13 cellular contexts compared by ENCODE assay signal in the genomic region with DNA sequence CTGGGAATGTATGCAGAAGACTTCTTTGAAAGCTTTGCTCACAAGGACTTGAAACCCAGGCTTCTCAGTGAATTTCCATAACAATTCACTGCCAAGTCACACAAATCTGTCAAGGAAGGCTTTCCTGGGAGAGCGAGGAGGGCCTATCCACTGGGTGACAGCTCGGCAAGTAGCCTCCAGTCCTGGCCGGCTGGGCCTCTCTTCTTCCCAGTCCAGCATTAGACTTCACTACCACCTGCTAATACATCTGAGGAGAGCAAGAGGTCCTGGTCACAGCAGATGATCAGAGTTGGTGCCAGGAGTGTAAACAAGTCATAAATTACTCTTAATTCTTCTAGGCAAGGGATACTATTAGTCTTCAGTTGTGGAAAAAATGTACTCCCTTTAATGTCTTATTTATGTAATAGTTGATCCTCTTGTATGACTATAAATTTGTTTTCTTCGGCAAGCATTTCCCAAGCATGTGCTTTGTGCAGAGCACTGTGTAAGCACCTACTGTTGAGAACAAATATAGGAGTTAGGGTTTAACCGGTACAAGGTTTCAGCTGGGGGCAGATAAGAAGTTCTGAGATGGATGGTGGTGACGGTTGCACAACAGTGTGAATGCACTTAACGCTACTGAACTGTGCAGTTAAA.
DNase-seq lines count a peak whose midpoint lies in the region; ATAC-seq and TF ChIP-seq lines count a peak whose summit lies in the region.
"Had no signal": no experiment of that assay in that cellular context is flagged by ENCODE, and none has a peak within 500 bp of the region (broad histone marks: within the 10 kb centered on the region; RNA-seq: fewer than 3 reads in every experiment).

No MANE protein-coding gene starts in this region.

- TF ChIP-seq POLR2A in sigmoid colon (IDR thresholded peaks at IDR 0.05): no peak

- intact Hi-C loops in left ventricle myocardium inferior (cut with micrococcal nuclease): no loop called here
- intact Hi-C loops in sigmoid colon (cut with DNase I): no loop called here

- H3K4me1 ChIP-seq in left ventricle myocardium inferior (peaks cover 48% of the 10 kb centered on the region), sigmoid colon (peaks cover 0 to 66% (median 64%) of the 10 kb centered on the region in 4 donors)

- H3K4me3 ChIP-seq in left ventricle myocardium inferior (no peak overlapping the region), sigmoid colon (no peak overlapping the region)
- H3K4me3 ChIP-seq: testis had no signal

- TF ChIP-seq EP300 in sigmoid colon (IDR thresholded peaks at IDR 0.05): peak; percentile 71 to 92 (median 86)

- 81 to 86% methylated on average over 7 of the region's 7 CpGs for WGBS in sigmoid colon, 2 donors

- no peaks in the 10 kb centered on the region for H3K27me3 ChIP-seq in left ventricle myocardium inferior (ENCODE audit: low read depth)
- no peaks in the 10 kb centered on the region for H3K27me3 ChIP-seq in sigmoid colon
- H3K27me3 ChIP-seq: testis had no signal

- peak overlapping the region; percentile 77 for H3K27ac ChIP-seq in left ventricle myocardium inferior (replicated peaks)
- H3K27ac ChIP-seq in sigmoid colon: peak overlapping the region; percentile 49 to 91 (median 81)

- TF ChIP-seq CTCF in left ventricle myocardium inferior (IDR thresholded peaks at IDR 0.05; ENCODE audit: borderline replicate concordance) (no peak), sigmoid colon (IDR thresholded peaks at IDR 0.05) (no peak)

- H3K9me3 ChIP-seq in left ventricle myocardium inferior (replicated peaks): peaks cover 8% of the 10 kb centered on the region
- no peaks in the 10 kb centered on the region for H3K9me3 ChIP-seq in sigmoid colon
- H3K9me3 ChIP-seq: testis had no signal

- no peaks in the 10 kb centered on the region for H3K36me3 ChIP-seq in left ventricle myocardium inferior
- no peaks in the 10 kb centered on the region for H3K36me3 ChIP-seq in sigmoid colon

- ATAC-seq in GM19452 (IDR thresholded peaks at IDR 0.05; ENCODE audit: unreplicated experiment) (no peak), GM21515 (IDR thresholded peaks at IDR 0.05; ENCODE audit: unreplicated experiment) (no peak), HG03097 (IDR thresholded peaks at IDR 0.05; ENCODE audit: low FRiP score, unreplicated experiment) (no peak)
- ATAC-seq: CD8-positive, alpha-beta T cell had no signal

- DNase-seq in HUDEP-2 (lab: John Stamatoyannopoulos, UW; ENCODE audit: unreplicated experiment in 76 of 76): peak in 44 of 76 experiments; percentile 1 to 68 (median 21)
- peak; percentile 71 for DNase-seq in OCI-M1 (lab: John Stamatoyannopoulos, UW)
- no peak for DNase-seq in left ventricle myocardium inferior
- DNase-seq in sigmoid colon: peak; percentile 89
- DNase-seq in NCI-H2171 (lab: John Stamatoyannopoulos, UW): no peak
- DNase-seq: activated B cell treated with CpG ODN at 0.5 μM for 24 hours; CD8-positive, alpha-beta T cell; NCI-H1436 treated with DMSO at 0.1 percent for 48 hours; RPMI8226; testis had no signal

Comparison
In these comparisons a context has a peak if more than half of its experiments do, and no peak if none do; other contexts are left out.
1. DNase-seq: peak in HUDEP-2 (44 of 76), OCI-M1 (single experiment) and sigmoid colon (single experiment); none in left ventricle myocardium inferior (single experiment) and NCI-H2171 (single experiment).